ENCODE assay signal across 1 cellular context in genomic region chr3:49057268-49057667, GRCh38.
TF ChIP-seq lines count a peak whose summit lies in the region.

No MANE protein-coding gene starts in this region.

TF ChIP-seq in IMR-90, 13 proteins besides CTCF, POLR2A, EP300 and RAD21:
- no peak for TF ChIP-seq MAZ (IDR thresholded peaks at IDR 0.05; ENCODE audit: borderline replicate concordance, low read depth, low read length)
- no peak for TF ChIP-seq RFX5 (IDR thresholded peaks at IDR 0.05; ENCODE audit: low read depth, low read length)
- TF ChIP-seq, protein P1, sequence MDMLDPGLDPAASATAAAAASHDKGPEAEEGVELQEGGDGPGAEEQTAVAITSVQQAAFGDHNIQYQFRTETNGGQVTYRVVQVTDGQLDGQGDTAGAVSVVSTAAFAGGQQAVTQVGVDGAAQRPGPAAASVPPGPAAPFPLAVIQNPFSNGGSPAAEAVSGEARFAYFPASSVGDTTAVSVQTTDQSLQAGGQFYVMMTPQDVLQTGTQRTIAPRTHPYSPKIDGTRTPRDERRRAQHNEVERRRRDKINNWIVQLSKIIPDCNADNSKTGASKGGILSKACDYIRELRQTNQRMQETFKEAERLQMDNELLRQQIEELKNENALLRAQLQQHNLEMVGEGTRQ (IDR thresholded peaks at IDR 0.05; ENCODE audit: low read depth, low read length) = no peak
- TF ChIP-seq CHD1 (IDR thresholded peaks at IDR 0.05; ENCODE audit: low read depth, low read length) = no peak
- TF ChIP-seq SMC3 (IDR thresholded peaks at IDR 0.05; ENCODE audit: low read depth, low read length) = no peak
- no peak for TF ChIP-seq RCOR1 (IDR thresholded peaks at IDR 0.05; ENCODE audit: insufficient replicate concordance, low read length)
